Comparison of ENCODE assay signal across 1 cellular context in the genomic region with DNA sequence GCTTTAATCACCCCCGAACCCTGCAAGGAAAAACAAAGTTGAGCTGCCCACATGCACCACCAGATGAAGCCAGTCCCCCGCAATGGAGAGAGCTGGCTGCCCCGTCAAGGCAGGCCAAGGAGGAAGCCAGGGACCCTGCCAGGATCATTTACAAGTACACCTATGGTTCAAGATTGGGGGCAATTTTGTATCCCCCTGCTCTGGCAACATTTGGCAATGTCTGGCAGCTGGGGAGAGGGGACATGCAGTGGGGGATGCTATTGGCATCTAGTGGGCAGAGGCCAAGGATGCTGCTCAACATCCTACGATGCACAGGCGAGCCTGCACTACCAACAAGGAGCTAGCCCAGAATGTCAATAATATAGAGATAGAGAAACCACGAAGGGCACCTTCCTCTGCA.
A peak's percentile ranks its signal among the peaks of the same experiment; 100 is the strongest.
TF ChIP-seq lines count a peak whose summit lies in the region.

No MANE protein-coding gene starts in this region.

TF ChIP-seq in HepG2, 621 proteins besides CTCF, POLR2A, EP300 and RAD21:
- TF ChIP-seq ZNF737 (CRISPR knock-in tag; IDR thresholded peaks at IDR 0.05; ENCODE audit: borderline replicate concordance) = no peak
- TF ChIP-seq ZNF33A (CRISPR knock-in tag; IDR thresholded peaks at IDR 0.05; ENCODE audit: borderline replicate concordance) = no peak
- no peak for TF ChIP-seq MIXL1 (CRISPR knock-in tag; IDR thresholded peaks at IDR 0.05)
- TF ChIP-seq ERF (CRISPR knock-in tag; IDR thresholded peaks at IDR 0.05) = no peak
- TF ChIP-seq, protein P1, sequence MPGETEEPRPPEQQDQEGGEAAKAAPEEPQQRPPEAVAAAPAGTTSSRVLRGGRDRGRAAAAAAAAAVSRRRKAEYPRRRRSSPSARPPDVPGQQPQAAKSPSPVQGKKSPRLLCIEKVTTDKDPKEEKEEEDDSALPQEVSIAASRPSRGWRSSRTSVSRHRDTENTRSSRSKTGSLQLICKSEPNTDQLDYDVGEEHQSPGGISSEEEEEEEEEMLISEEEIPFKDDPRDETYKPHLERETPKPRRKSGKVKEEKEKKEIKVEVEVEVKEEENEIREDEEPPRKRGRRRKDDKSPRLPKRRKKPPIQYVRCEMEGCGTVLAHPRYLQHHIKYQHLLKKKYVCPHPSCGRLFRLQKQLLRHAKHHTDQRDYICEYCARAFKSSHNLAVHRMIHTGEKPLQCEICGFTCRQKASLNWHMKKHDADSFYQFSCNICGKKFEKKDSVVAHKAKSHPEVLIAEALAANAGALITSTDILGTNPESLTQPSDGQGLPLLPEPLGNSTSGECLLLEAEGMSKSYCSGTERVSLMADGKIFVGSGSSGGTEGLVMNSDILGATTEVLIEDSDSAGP (CRISPR knock-in tag; IDR thresholded peaks at IDR 0.05; ENCODE audit: borderline replicate concordance) = peak; percentile 5; the same call in 1 of the 2 replicates
- TF ChIP-seq GABPB1 (CRISPR knock-in tag; IDR thresholded peaks at IDR 0.05) = no peak
- TF ChIP-seq NFE2L2 (IDR thresholded peaks at IDR 0.05; ENCODE audit: low read length) = no peak
